ENCODE assay signal across 9 cellular contexts in the genomic region with DNA sequence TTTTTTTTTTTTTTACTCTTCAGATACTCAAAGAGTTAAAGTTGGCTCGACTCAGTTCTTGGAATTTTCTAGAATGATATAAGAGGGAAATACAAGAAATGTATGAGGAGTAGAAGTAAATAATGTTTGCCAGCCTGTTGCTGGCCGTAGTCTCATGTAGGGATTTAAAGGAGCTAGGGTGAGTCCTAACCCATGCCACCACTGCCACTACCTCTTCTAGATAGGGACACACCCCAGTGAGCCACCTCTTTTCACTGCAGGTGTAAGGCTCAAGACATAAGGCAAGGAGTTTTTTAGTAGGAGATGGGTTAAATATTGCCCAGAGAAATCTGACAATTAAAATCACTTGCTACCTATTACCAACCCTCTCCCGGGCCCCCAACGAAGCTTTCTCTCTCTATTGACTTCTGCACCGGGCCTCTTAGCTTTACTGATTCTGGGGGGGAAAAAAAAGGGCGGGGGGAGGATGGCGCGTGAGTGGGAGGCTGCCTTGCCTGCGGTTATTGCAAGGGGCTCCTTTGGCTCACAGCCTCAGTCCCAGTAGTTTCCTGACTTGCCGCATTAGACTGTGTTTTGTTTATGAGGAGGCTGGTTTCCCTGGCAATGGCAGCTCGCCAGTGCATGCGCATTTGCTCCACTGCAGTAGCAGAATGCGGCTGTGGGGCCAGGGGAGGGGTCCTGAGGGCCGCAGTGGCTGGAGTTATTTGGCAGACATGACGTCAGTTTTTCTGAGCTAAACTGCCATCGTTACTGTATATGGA. TPM values are rescaled to one million over a fixed set of nuclear protein-coding genes. Genes with fewer than 3 reads are reported as not detected.
DNase-seq lines count a peak whose midpoint lies in the region; ATAC-seq and TF ChIP-seq lines count a peak whose summit lies in the region.
"Had no signal": no experiment of that assay in that cellular context is flagged by ENCODE, and none has a peak within 500 bp of the region (broad histone marks: within the 10 kb centered on the region; RNA-seq: fewer than 3 reads in every experiment).

No MANE protein-coding gene starts in this region.

- ATAC-seq in HG03095 (IDR thresholded peaks at IDR 0.05; ENCODE audit: unreplicated experiment) (peak; percentile 44), gastroesophageal sphincter (peak; percentile 10), omental fat pad (ENCODE audit: low FRiP score) (peak; percentile 41)
- ATAC-seq: HCT116 had no signal

- H3K27me3 ChIP-seq in Caco-2 (replicated peaks; ENCODE audit: control insufficient read depth, insufficient read depth, low read length) (no peaks in the 10 kb centered on the region), gastroesophageal sphincter (no peaks in the 10 kb centered on the region)

- no TSS peak for BruUV-seq in Caco-2 (replicated peaks; lab: Mats Ljungman, UMichigan)

- CTCF ChIA-PET in Caco-2 (lab: Charles Lee) = no interaction called here

- H3K9me3 Mint-ChIP-seq in Caco-2 (ENCODE audit: unreplicated experiment) (no peaks in the 10 kb centered on the region), CD14-positive monocyte (no peaks in the 10 kb centered on the region)

- H3K27ac Mint-ChIP-seq in Caco-2 (ENCODE audit: unreplicated experiment) (no peak overlapping the region), CD14-positive monocyte (no peak overlapping the region)

- TF ChIP-seq CTCF in Caco-2 (IDR thresholded peaks at IDR 0.05; ENCODE audit: insufficient read depth in 1 of 2, low read depth in 1 of 2, low read length in 1 of 2, severe bottlenecking in 1 of 2, unreplicated experiment in 1 of 2) = no peak
- no peak for TF ChIP-seq CTCF in gastroesophageal sphincter (IDR thresholded peaks at IDR 0.05)
- no peak for TF ChIP-seq CTCF in omental fat pad (IDR thresholded peaks at IDR 0.05)
- TF ChIP-seq CTCF in GM13977 (IDR thresholded peaks at IDR 0.05; ENCODE audit: extremely low read depth, insufficient read depth, missing control alignments) = no peak
- no peak for TF ChIP-seq CTCF in CD14-positive monocyte (IDR thresholded peaks at IDR 0.05)

- H3K9me3 ChIP-seq in Caco-2 (no peaks in the 10 kb centered on the region), gastroesophageal sphincter (no peaks in the 10 kb centered on the region)

- peaks cover 4% of the 10 kb centered on the region for H3K27me3 Mint-ChIP-seq in Caco-2 (ENCODE audit: insufficient read depth, unreplicated experiment)
- H3K27me3 Mint-ChIP-seq in CD14-positive monocyte (ENCODE audit: low read depth in 3 of 3) = peaks cover 6 to 8% (median 8%) of the 10 kb centered on the region in 3 donors

- no peaks in the 10 kb centered on the region for H3K36me3 Mint-ChIP-seq in Caco-2 (ENCODE audit: insufficient read depth, unreplicated experiment)
- H3K36me3 Mint-ChIP-seq in CD14-positive monocyte = no peaks in the 10 kb centered on the region

- DNase-seq in Caco-2 (peak; percentile 1 to 26), activated T-cell treated with anti-CD3 and anti-CD28 coated beads for 48 hours (ENCODE audit: low read depth) (peak; percentile 10), omental fat pad (ENCODE audit: low spot score) (no peak), GM13977 (ENCODE audit: low spot score) (no peak), CD14-positive monocyte (ENCODE audit: low spot score) (no peak), 8988T (no peak)

- POLR2A ChIA-PET in Caco-2 (lab: Charles Lee) = no interaction called here

- no peak overlapping the region for H3K4me3 ChIP-seq in Caco-2 (ENCODE audit: low read depth, low read length)
- peak overlapping the region; percentile 32 to 40 for H3K4me3 ChIP-seq in gastroesophageal sphincter

- TF ChIP-seq EP300 in gastroesophageal sphincter (IDR thresholded peaks at IDR 0.05) = no peak

- no peaks in the 10 kb centered on the region for H3K4me1 ChIP-seq in Caco-2
- H3K4me1 ChIP-seq in gastroesophageal sphincter = peaks cover 0 to 5% (median 0%) of the 10 kb centered on the region in 3 donors

- H3K4me3 Mint-ChIP-seq in Caco-2 (ENCODE audit: unreplicated experiment) (no peak overlapping the region), CD14-positive monocyte (no peak overlapping the region)

- WGBS in gastroesophageal sphincter (ENCODE audit: low coverage in 1 of 2), 2 donors = 4 to 31% methylated on average over 4 to 9 of the region's 16 CpGs

- intact Hi-C loops in Caco-2 (cut with micrococcal nuclease; ENCODE audit: unreplicated experiment) = no loop called here
- intact Hi-C loops in CD14-positive monocyte (cut with micrococcal nuclease) = no loop called here

- peak overlapping the region in 1 of 4 donors; percentile 52 for H3K27ac ChIP-seq in gastroesophageal sphincter

- H3K4me1 Mint-ChIP-seq in Caco-2 (ENCODE audit: low read depth, unreplicated experiment) = no peaks in the 10 kb centered on the region
- H3K4me1 Mint-ChIP-seq in CD14-positive monocyte = no peaks in the 10 kb centered on the region

- H3K36me3 ChIP-seq in Caco-2 (ENCODE audit: control insufficient read depth, insufficient read depth, low read length) = no peaks in the 10 kb centered on the region
- H3K36me3 ChIP-seq in gastroesophageal sphincter = no peaks in the 10 kb centered on the region

- in situ Hi-C loops in GM13977 (cut with MboI; ENCODE audit: low pct_unique_long_range_greater_than_20kb, low sequenced_read_pairs, unreplicated experiment) = no loop called here

- no peak for TF ChIP-seq POLR2A in gastroesophageal sphincter (IDR thresholded peaks at IDR 0.05)

RNA-seq across cellular contexts. Expression of a gene that starts 3.0 kb away (rescaled TPM):
- total RNA-seq in Caco-2 (2022) (not detected in 2 replicates), gastroesophageal sphincter (10 to 100 TPM; 18.2 to 29.6 (median 21.2) TPM), omental fat pad (100 to 1,000 TPM; 244 to 714 (median 523) TPM)
- polyA plus RNA-seq in CD14-positive monocyte = not detected

Comparison
In these comparisons a context has a peak if more than half of its experiments do, and no peak if none do; other contexts are left out.
1. DNase-seq: peak in Caco-2 (2 of 2) and activated T-cell treated with anti-CD3 and anti-CD28 coated beads for 48 hours (single experiment); none in omental fat pad (single experiment), GM13977 (single experiment), CD14-positive monocyte (single experiment) and 8988T (single experiment).
2. RNA of a gene that starts 3.0 kb away (total RNA-seq): 244 to 714 TPM in omental fat pad and 18.2 to 29.6 TPM in gastroesophageal sphincter; not detected in Caco-2; every median in the first group is over 10 times any median in the second.
3. Peak in every context shown above with its lines, with median percentiles within 50 percentile points of each other: ATAC-seq.